12 cellular contexts compared by ENCODE assay signal in genomic region chr10:11898372-11899066, GRCh38.
DNase-seq lines count a peak whose midpoint lies in the region; ATAC-seq, FAIRE-seq and TF ChIP-seq lines count a peak whose summit lies in the region.
"Had no signal": no experiment of that assay in that cellular context is flagged by ENCODE, and none has a peak within 500 bp of the region (broad histone marks: within the 10 kb centered on the region; RNA-seq: fewer than 3 reads in every experiment).

No MANE protein-coding gene starts in this region.

- DNase-seq in SJCRH30 (peak; percentile 91 to 94), fibroblast of pulmonary artery (ENCODE audit: low read depth) (peak; percentile 60), pancreas (peak in 4 of 6 donors; percentile 57 to 80 (median 74)), GM23248 (no peak), NCI-H446 (lab: John Stamatoyannopoulos, UW) (no peak), tibial nerve (ENCODE audit: low spot score in 2 of 2) (no peak), ascending aorta (ENCODE audit: low spot score in 2 of 2) (no peak)
- DNase-seq: anterior cingulate cortex, EL had no signal

- H3K79me2 ChIP-seq in GM23248 (ENCODE audit: insufficient read depth) = no peaks in the 10 kb centered on the region

- H3K4me1 ChIP-seq in HEK293 (ENCODE audit: control insufficient read depth, insufficient read depth, low read length) (peaks cover 3% of the 10 kb centered on the region; the same call in 1 of the 2 replicates), SJCRH30 (peaks cover 52% of the 10 kb centered on the region), pancreas (no peaks in the 10 kb centered on the region), GM23248 (ENCODE audit: insufficient read depth) (no peaks in the 10 kb centered on the region), tibial nerve (peaks cover 0 to 5% (median 0%) of the 10 kb centered on the region in 4 donors), ascending aorta (no peaks in the 10 kb centered on the region)

- H3K36me3 ChIP-seq in HEK293 (ENCODE audit: control insufficient read depth in 2 of 2, insufficient read depth in 1 of 2, low read length in 2 of 2) (no peaks in the 10 kb centered on the region), SJCRH30 (no peaks in the 10 kb centered on the region), pancreas (no peaks in the 10 kb centered on the region), GM23248 (ENCODE audit: low read depth) (no peaks in the 10 kb centered on the region), tibial nerve (no peaks in the 10 kb centered on the region), ascending aorta (no peaks in the 10 kb centered on the region)

- intact Hi-C loops in pancreas (cut with DNase I) (no loop called here), ascending aorta (cut with DNase I) (no loop called here)

- WGBS in pancreas, 2 donors = 69 to 70% methylated on average over 20 of the region's 20 CpGs
- WGBS in GM23248 (ENCODE audit: low coverage in 1 of 2, low lambda C conversion rate in 2 of 2, missing lambda C conversion rate in 2 of 2), 2 experiments = 74 to 77% methylated on average over 20 of the region's 20 CpGs
- 89% methylated on average over 20 of the region's 20 CpGs for whole genome bisulfite sequencing in tibial nerve, 2 donors

- H3K4me3 ChIP-seq in HEK293 (ENCODE audit: low read depth, low read length) (no peak overlapping the region), SJCRH30 (no peak overlapping the region), fibroblast of pulmonary artery (replicated peaks; ENCODE audit: low read depth, low read length) (no peak overlapping the region), pancreas (no peak overlapping the region), GM23248 (no peak overlapping the region), tibial nerve (no peak overlapping the region), ascending aorta (no peak overlapping the region)

- peak in 1 of 2 donors; percentile 43 for TF ChIP-seq EP300 in tibial nerve (IDR thresholded peaks at IDR 0.05)

- H3K9ac ChIP-seq in GM23248 = no peak overlapping the region

- in situ Hi-C loops in GM23248 (cut with MboI) = no loop called here

- no peak for TF ChIP-seq CTCF in HEK293 (tag by site-specific recombination; IDR thresholded peaks at IDR 0.05)
- no peak for TF ChIP-seq CTCF in fibroblast of pulmonary artery (IDR thresholded peaks at IDR 0.05; ENCODE audit: low read length, missing control alignments)
- TF ChIP-seq CTCF in pancreas (IDR thresholded peaks at IDR 0.05) = no peak
- TF ChIP-seq CTCF in tibial nerve (IDR thresholded peaks at IDR 0.05) = no peak
- no peak for TF ChIP-seq CTCF in ascending aorta (IDR thresholded peaks at IDR 0.05)

- H3K9me3 ChIP-seq in HEK293 (ENCODE audit: control insufficient read depth, insufficient read depth, low read depth, low read length) (no peaks in the 10 kb centered on the region), SJCRH30 (replicated peaks) (no peaks in the 10 kb centered on the region), pancreas (no peaks in the 10 kb centered on the region), GM23248 (ENCODE audit: low read depth) (no peaks in the 10 kb centered on the region), tibial nerve (no peaks in the 10 kb centered on the region), ascending aorta (no peaks in the 10 kb centered on the region)

- ATAC-seq in pancreas = peak; percentile 80 to 93 (median 88)
- ATAC-seq: naive thymus-derived CD8-positive, alpha-beta T cell; Right ventricle myocardium inferior had no signal

- H4K20me1 ChIP-seq in GM23248 (ENCODE audit: insufficient read depth) = no peaks in the 10 kb centered on the region

- no peak for TF ChIP-seq POLR2A in tibial nerve (IDR thresholded peaks at IDR 0.05)

- H3K27ac ChIP-seq in HEK293 (ENCODE audit: extremely low read depth, low read depth, low read length) (no peak overlapping the region), SJCRH30 (peak overlapping the region; percentile 97), pancreas (peak overlapping the region; percentile 67 to 80 (median 68)), GM23248 (no peak overlapping the region), tibial nerve (peak overlapping the region in 1 of 4 donors; percentile 23), ascending aorta (no peak overlapping the region)

- H3K4me2 ChIP-seq in GM23248 (ENCODE audit: unreplicated experiment) = no peak overlapping the region

- H3K27me3 ChIP-seq in SJCRH30 = no peaks in the 10 kb centered on the region
- no peaks in the 10 kb centered on the region for H3K27me3 ChIP-seq in pancreas
- no peaks in the 10 kb centered on the region for H3K27me3 ChIP-seq in GM23248 (replicated peaks; ENCODE audit: insufficient read depth)
- H3K27me3 ChIP-seq in tibial nerve = no peaks in the 10 kb centered on the region
- H3K27me3 ChIP-seq in ascending aorta = no peaks in the 10 kb centered on the region

- no peak for FAIRE-seq in pancreas (lab: Jason Lieb, UNC)

- POLR2A ChIA-PET in HEK293 (lab: Yijun Ruan, JAX) = interaction anchor here (0.8 to 1.4 kb wide), 3 partner anchors 17 to 24 kb away, joined by 3 to 6 read pairs (median 3); no protein-coding TSS in a partner anchor

- no peaks in the 10 kb centered on the region for H3F3A ChIP-seq in GM23248 (ENCODE audit: insufficient read depth)

- H2AFZ ChIP-seq in GM23248 = no peak overlapping the region

- CTCF ChIA-PET in HEK293 (lab: Yijun Ruan, JAX) = no interaction called here

- no peaks in the 10 kb centered on the region for H3K9me2 ChIP-seq in GM23248 (ENCODE audit: insufficient read depth)

TF ChIP-seq in HEK293, 187 proteins besides CTCF, POLR2A, EP300 and RAD21 (continues in another document):
- TF ChIP-seq GLIS1 (tag by site-specific recombination; IDR thresholded peaks at IDR 0.05) (peak; percentile 95), EGR2 (tag by site-specific recombination; IDR thresholded peaks at IDR 0.05; ENCODE audit: low read depth) (0 out of 2 replicates have a peak, but pooled peaks have one; percentile 8), PRDM10 (tag by site-specific recombination; IDR thresholded peaks at IDR 0.05) (peak; percentile 68), SCRT2 (tag by site-specific recombination; IDR thresholded peaks at IDR 0.05) (peak; percentile 99), ZIC2 (tag by site-specific recombination; IDR thresholded peaks at IDR 0.05) (peak; percentile 94), OSR2 (tag by site-specific recombination; IDR thresholded peaks at IDR 0.05) (0 out of 2 replicates have a peak, but pooled peaks have one; percentile 14), ZBTB49 (tag by site-specific recombination; IDR thresholded peaks at IDR 0.05; ENCODE audit: low read depth) (no peak), SCRT1 (tag by site-specific recombination; IDR thresholded peaks at IDR 0.05; ENCODE audit: borderline replicate concordance) (peak; percentile 92), ZNF138 (tag by site-specific recombination; IDR thresholded peaks at IDR 0.05; ENCODE audit: borderline replicate concordance) (no peak), ZNF174 (tag by site-specific recombination; IDR thresholded peaks at IDR 0.05) (no peak)

Comparison
In these comparisons a context has a peak if more than half of its experiments do, and no peak if none do; other contexts are left out.
1. H3K27ac ChIP-seq: peak in SJCRH30 (single experiment) and pancreas (4 of 4); none in HEK293 (single experiment), GM23248 (single experiment) and ascending aorta (0 of 2).
2. DNase-seq: peak in SJCRH30 (2 of 2), fibroblast of pulmonary artery (single experiment) and pancreas (4 of 6); none in GM23248 (single experiment), NCI-H446 (0 of 2), tibial nerve (0 of 2) and ascending aorta (0 of 2).